Comparison of ENCODE assay signal across 8 cellular contexts in the genomic region with DNA sequence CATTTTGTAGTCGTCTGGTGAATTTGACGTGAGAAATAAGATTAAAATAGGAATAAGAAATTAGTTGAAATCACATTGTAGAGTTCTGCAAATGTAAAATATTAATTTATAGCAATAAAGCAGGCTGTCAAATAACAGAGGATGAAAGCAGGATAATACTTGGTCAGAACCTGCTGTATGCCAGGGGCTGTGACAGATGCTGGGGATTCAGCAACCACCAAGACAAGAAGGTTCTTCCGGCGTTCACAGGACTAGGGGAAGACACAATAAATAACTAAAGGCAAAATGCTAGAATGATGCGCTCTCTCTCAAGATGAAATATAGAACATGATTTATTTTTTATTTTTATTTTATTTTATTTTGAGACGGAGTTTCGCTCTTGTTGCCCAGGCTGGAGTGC. TPM values are rescaled to one million over a fixed set of nuclear protein-coding genes. Genes with fewer than 3 reads are reported as not detected.
DNase-seq lines count a peak whose midpoint lies in the region; ATAC-seq and TF ChIP-seq lines count a peak whose summit lies in the region.

No MANE protein-coding gene starts in this region.

- H3K9me3 ChIP-seq in OCI-LY3 (ENCODE audit: insufficient read depth, low read length) (no peaks in the 10 kb centered on the region), endocrine pancreas (ENCODE audit: control insufficient read depth, low read length) (no peaks in the 10 kb centered on the region), sigmoid colon (no peaks in the 10 kb centered on the region)

- DNase-seq in GF-D8 (lab: John Stamatoyannopoulos, UW): peak; percentile 14
- DNase-seq in sigmoid colon: no peak
- no peak for DNase-seq in stimulated activated CD4-positive, alpha-beta T cell treated with anti-CD3 and anti-CD28 coated beads, Interleukin-4, amount 100 ng/mL, for 1 hour
- DNase-seq in H7: no peak
- no peak for DNase-seq in HFFc6

- no peak for TF ChIP-seq CTCF in OCI-LY3 (IDR thresholded peaks at IDR 0.05; ENCODE audit: low read depth, low read length)
- no peak for TF ChIP-seq CTCF in sigmoid colon (IDR thresholded peaks at IDR 0.05)
- no peak for TF ChIP-seq CTCF in HFFc6 (IDR thresholded peaks at IDR 0.05)

- no peaks in the 10 kb centered on the region for H3K79me2 ChIP-seq in OCI-LY3 (ENCODE audit: low read length)

- H3K4me3 ChIP-seq in OCI-LY3 (ENCODE audit: low read length) (peak overlapping the region; percentile 87), endocrine pancreas (ENCODE audit: control insufficient read depth, insufficient read depth, low read length) (peak overlapping the region; percentile 60), sigmoid colon (peak overlapping the region; percentile 64 to 71 (median 68)), H7 (ENCODE audit: insufficient read depth, low read depth, low read length) (no peak overlapping the region)

- no peaks in the 10 kb centered on the region for H3K9me3 Mint-ChIP-seq in HFFc6

- no peak for TF ChIP-seq EP300 in sigmoid colon (IDR thresholded peaks at IDR 0.05)

- H3K4me2 ChIP-seq in OCI-LY3 (ENCODE audit: low read length): peak overlapping the region; percentile 85

- H3K4me1 Mint-ChIP-seq in HFFc6 (ENCODE audit: low read depth): peaks cover 18% of the 10 kb centered on the region

- intact Hi-C loops in sigmoid colon (cut with DNase I): no loop called here

- no peak for TF ChIP-seq POLR2A in sigmoid colon (IDR thresholded peaks at IDR 0.05)

- H3K4me1 ChIP-seq in OCI-LY3 (ENCODE audit: low read length) (no peaks in the 10 kb centered on the region), endocrine pancreas (ENCODE audit: control insufficient read depth, insufficient read depth, low read length) (no peaks in the 10 kb centered on the region), sigmoid colon (peaks cover 0 to 15% (median 4%) of the 10 kb centered on the region in 4 donors)

- H3K27me3 ChIP-seq in OCI-LY3 (ENCODE audit: low read depth, low read length) (no peaks in the 10 kb centered on the region), endocrine pancreas (ENCODE audit: control insufficient read depth, insufficient read depth, low read length) (no peaks in the 10 kb centered on the region), sigmoid colon (no peaks in the 10 kb centered on the region), H7 (ENCODE audit: control insufficient read depth, insufficient read depth, low read length) (no peaks in the 10 kb centered on the region)

- H4K20me1 ChIP-seq in OCI-LY3 (ENCODE audit: insufficient read depth, low read length): no peaks in the 10 kb centered on the region

- peaks cover 2% of the 10 kb centered on the region; the same call in 1 of the 2 replicates for H3K27me3 Mint-ChIP-seq in HFFc6 (ENCODE audit: insufficient read depth)

- peak overlapping the region; percentile 78 for H3K9ac ChIP-seq in OCI-LY3 (ENCODE audit: low read length)
- no peak overlapping the region for H3K9ac ChIP-seq in endocrine pancreas (ENCODE audit: control insufficient read depth, insufficient read depth, low read length)

- no peaks in the 10 kb centered on the region for H3K36me3 Mint-ChIP-seq in HFFc6 (ENCODE audit: low read depth)

- peak overlapping the region; percentile 88 for H2AFZ ChIP-seq in OCI-LY3 (ENCODE audit: low read depth, low read length)

- H3K27ac Mint-ChIP-seq in HFFc6: no peak overlapping the region

- H3K27ac ChIP-seq in OCI-LY3 (ENCODE audit: low read length) (peak overlapping the region; percentile 37), sigmoid colon (peak overlapping the region; percentile 89 to 97 (median 92))

- ATAC-seq in HG03442 (IDR thresholded peaks at IDR 0.05; ENCODE audit: unreplicated experiment): no peak

- H3K36me3 ChIP-seq in OCI-LY3 (replicated peaks; ENCODE audit: low read depth, low read length) (no peaks in the 10 kb centered on the region), endocrine pancreas (ENCODE audit: control insufficient read depth, insufficient read depth, low read length) (no peaks in the 10 kb centered on the region), sigmoid colon (no peaks in the 10 kb centered on the region), H7 (replicated peaks; ENCODE audit: control insufficient read depth, insufficient read depth, low read length) (no peaks in the 10 kb centered on the region)

- no peak overlapping the region for H3K4me3 Mint-ChIP-seq in HFFc6

- WGBS in sigmoid colon, 2 donors: 61 to 71% methylated on average over 7 of the region's 7 CpGs

RNA-seq across cellular contexts. Expression of gene PARK7, which starts 6.8 kb away (rescaled TPM):
- 100 to 1,000 TPM; 176 to 252 (median 222) TPM for total RNA-seq in sigmoid colon
- polyA plus RNA-seq in sigmoid colon: 100 to 1,000 TPM; 243 to 270 (median 243) TPM
- 298 and 323 TPM in 2 replicates for total RNA-seq in H7 (2014; rRNA removed; shearing (Covaris generic))
- 100 to 1,000 TPM; 331 to 377 (median 362) TPM for total RNA-seq in HFFc6 (2021; fragmentation: NEBNext Ultra II Directional; extraction: Animal tissue kit (Norgen Biotek cat#: 25700))

RNA-seq across cellular contexts. Expression of gene TNFRSF9, which starts 14.0 kb away (rescaled TPM):
- not detected for total RNA-seq in sigmoid colon
- 1 to 10 TPM in 2 of 3 donors, not detected in 1; 1.2 to 1.7 TPM for polyA plus RNA-seq in sigmoid colon
- total RNA-seq in H7 (2014; rRNA removed; shearing (Covaris generic)): not detected in 2 replicates
- not detected for total RNA-seq in HFFc6 (2021; fragmentation: NEBNext Ultra II Directional; extraction: Animal tissue kit (Norgen Biotek cat#: 25700))
